ENCODE assay signal across 13 cellular contexts in genomic region chr4:37531156-37531555, GRCh38.
"Had no signal": no experiment of that assay in that cellular context is flagged by ENCODE, and none has a peak within 500 bp of the region (broad histone marks: within the 10 kb centered on the region; RNA-seq: fewer than 3 reads in every experiment).

No MANE protein-coding gene starts in this region.

- DNase-seq: cortex of kidney; erythroblast; head of caudate nucleus; hippocampal formation; mesendoderm; naive thymus-derived CD4-positive, alpha-beta T cell; nephron progenitor cell; right cardiac atrium; stimulated activated CD4-positive, alpha-beta T cell treated with anti-CD3 and anti-CD28 coated beads, Interleukin-2, amount 100 ng/mL, for 48 hours; stimulated activated naive CD4-positive, alpha-beta T cell treated with Interleukin-2 at 50 U/mL for 16 hours had no signal

- H3K4me2 ChIP-seq: smooth muscle cell had no signal

- H3K27me3 ChIP-seq: foreskin keratinocyte had no signal

- H3K4me3 ChIP-seq: smooth muscle cell had no signal

- H3K27me3 Mint-ChIP-seq: type B pancreatic cell had no signal

- H3K27ac ChIP-seq: foreskin keratinocyte had no signal

- H3K36me3 Mint-ChIP-seq: naive thymus-derived CD4-positive, alpha-beta T cell had no signal

- ATAC-seq: foreskin keratinocyte; naive thymus-derived CD4-positive, alpha-beta T cell; right cardiac atrium had no signal

- H3K9me3 Mint-ChIP-seq: naive thymus-derived CD4-positive, alpha-beta T cell; nephron progenitor cell; type B pancreatic cell had no signal

- H3K4me1 Mint-ChIP-seq: naive thymus-derived CD4-positive, alpha-beta T cell; nephron progenitor cell had no signal

- H3K4me3 Mint-ChIP-seq: naive thymus-derived CD4-positive, alpha-beta T cell; nephron progenitor cell; type B pancreatic cell had no signal

- H3K27ac Mint-ChIP-seq: naive thymus-derived CD4-positive, alpha-beta T cell; nephron progenitor cell had no signal

- H3K4me1 ChIP-seq: foreskin keratinocyte had no signal
